18 cellular contexts compared by ENCODE assay signal in genomic region chr3:107035176-107035575, GRCh38.
DNase-seq lines count a peak whose midpoint lies in the region; ATAC-seq and TF ChIP-seq lines count a peak whose summit lies in the region.
"Had no signal": no experiment of that assay in that cellular context is flagged by ENCODE, and none has a peak within 500 bp of the region (broad histone marks: within the 10 kb centered on the region; RNA-seq: fewer than 3 reads in every experiment).

No MANE protein-coding gene starts in this region.

- no peak overlapping the region for H2AFZ ChIP-seq in mammary epithelial cell (ENCODE audit: low read depth, low read length)

- H3K4me2 ChIP-seq in mammary epithelial cell (ENCODE audit: insufficient read depth, low read depth, low read length) = no peak overlapping the region
- H3K4me2 ChIP-seq: A549; BLaER1 treated with 17β-estradiol and CSF1 and Interleukin-3, amounts not matched to agents 10 nM and 100 nM had no signal

- peaks cover 6% of the 10 kb centered on the region for H3K9me3 ChIP-seq in mammary epithelial cell (replicated peaks; ENCODE audit: insufficient read depth, low read length)

- no peaks in the 10 kb centered on the region for H3K36me3 ChIP-seq in mammary epithelial cell (ENCODE audit: insufficient read depth, low read length)
- H3K36me3 ChIP-seq: BLaER1 treated with 17β-estradiol and CSF1 and Interleukin-3, amounts not matched to agents 10 nM and 100 nM had no signal

- no peak overlapping the region for H3K4me3 Mint-ChIP-seq in MCF 10A (ENCODE audit: unreplicated experiment)
- H3K4me3 Mint-ChIP-seq: B cell; CD4-positive, alpha-beta T cell; CD8-positive, alpha-beta T cell had no signal

- H4K20me1 ChIP-seq in mammary epithelial cell (ENCODE audit: insufficient read depth, low read length) = no peaks in the 10 kb centered on the region
- H4K20me1 ChIP-seq: BLaER1 treated with 17β-estradiol and CSF1 and Interleukin-3, amounts not matched to agents 10 nM and 100 nM had no signal

- H3K27ac Mint-ChIP-seq in MCF 10A (ENCODE audit: low read depth, unreplicated experiment) = no peak overlapping the region
- H3K27ac Mint-ChIP-seq: B cell; CD4-positive, alpha-beta T cell; CD8-positive, alpha-beta T cell had no signal

- H3K27me3 Mint-ChIP-seq in MCF 10A (ENCODE audit: insufficient read depth, unreplicated experiment) = no peaks in the 10 kb centered on the region
- H3K27me3 Mint-ChIP-seq: CD4-positive, alpha-beta T cell had no signal

- no peaks in the 10 kb centered on the region for H3K36me3 Mint-ChIP-seq in MCF 10A (ENCODE audit: insufficient read depth, unreplicated experiment)
- H3K36me3 Mint-ChIP-seq: CD8-positive, alpha-beta T cell had no signal

- no peak overlapping the region for H3K27ac ChIP-seq in mammary epithelial cell (ENCODE audit: insufficient read depth, low read depth, low read length)
- H3K27ac ChIP-seq: 22Rv1; A549; BLaER1 treated with 17β-estradiol and CSF1 and Interleukin-3, amounts not matched to agents 10 nM and 100 nM; C4-2B had no signal

- peaks cover 32% of the 10 kb centered on the region for H3K9me3 Mint-ChIP-seq in MCF 10A (ENCODE audit: unreplicated experiment)

- POLR2A ChIA-PET in MCF 10A (lab: Yijun Ruan, JAX) = no interaction called here

- 42% methylated on average over 2 of the region's 2 CpGs for WGBS in mammary epithelial cell (ENCODE audit: low coverage, missing lambda C conversion rate)

- intact Hi-C loops in mammary epithelial cell (cut with micrococcal nuclease) = no loop called here
- intact Hi-C loops in MCF 10A (cut with micrococcal nuclease) = no loop called here

- no peak overlapping the region for H3K9ac ChIP-seq in mammary epithelial cell (ENCODE audit: insufficient read depth, low read length)
- H3K9ac ChIP-seq: BLaER1 treated with 17β-estradiol and CSF1 and Interleukin-3, amounts not matched to agents 10 nM and 100 nM had no signal

- H3K79me2 ChIP-seq in mammary epithelial cell (ENCODE audit: insufficient read depth, low read length) = no peaks in the 10 kb centered on the region

- peak; percentile 2 for DNase-seq in mammary epithelial cell
- DNase-seq in MCF 10A (ENCODE audit: unreplicated experiment) = no peak
- DNase-seq in SK-MEL-5 (ENCODE audit: low read depth, low spot score) = peak; percentile 68
- peak; percentile 52 for DNase-seq in foreskin melanocyte
- no peak for DNase-seq in GM13976 (ENCODE audit: low spot score)
- DNase-seq in KG1 (lab: John Stamatoyannopoulos, UW) = no peak
- DNase-seq: AML-193; CD4-positive, alpha-beta T cell; CD8-positive, alpha-beta T cell; COR-L47; DMS79 treated with DMSO at 0.1 percent for 48 hours; GF-D8 had no signal

- no TSS peak for BruUV-seq in mammary epithelial cell (replicated peaks; lab: Mats Ljungman, UMichigan)
- BruUV-seq in MCF 10A (replicated peaks; lab: Mats Ljungman, UMichigan) = no TSS peak

- CTCF ChIA-PET in mammary epithelial cell (lab: Charles Lee; ENCODE audit: low non-redundant PET) = no interaction called here
- CTCF ChIA-PET in MCF 10A (lab: Yijun Ruan, JAX) = interaction anchor here (0.8 kb wide), 1 partner anchor 625 kb away, joined by 3 read pairs; no protein-coding TSS in a partner anchor

- no peaks in the 10 kb centered on the region for H3K4me1 ChIP-seq in mammary epithelial cell (ENCODE audit: insufficient read depth, low read length)
- H3K4me1 ChIP-seq: A549; BLaER1 treated with 17β-estradiol and CSF1 and Interleukin-3, amounts not matched to agents 10 nM and 100 nM had no signal

- in situ Hi-C loops in mammary epithelial cell (cut with MboI; ENCODE audit: low sequenced_read_pairs in 2 of 2) = no loop called here
- in situ Hi-C loops in SK-MEL-5 (cut with HindIII; ENCODE audit: low pct_unique_long_range_greater_than_20kb, low sequenced_read_pairs) = no loop called here
- in situ Hi-C loops in GM13976 (cut with MboI; ENCODE audit: low sequenced_read_pairs, unreplicated experiment) = no loop called here

- ATAC-seq in HG03135 (IDR thresholded peaks at IDR 0.05; ENCODE audit: unreplicated experiment) = no peak
- ATAC-seq: A549; CD8-positive, alpha-beta T cell had no signal

- H3K4me3 ChIP-seq in mammary epithelial cell (replicated peaks in 1 of 3; ENCODE audit: insufficient read depth in 1 of 3, low read depth in 2 of 3, low read length in 3 of 3) = no peak overlapping the region
- H3K4me3 ChIP-seq: A549; BLaER1 treated with 17β-estradiol and CSF1 and Interleukin-3, amounts not matched to agents 10 nM and 100 nM had no signal

- no peaks in the 10 kb centered on the region for H3K4me1 Mint-ChIP-seq in MCF 10A (ENCODE audit: insufficient read depth, unreplicated experiment)
- H3K4me1 Mint-ChIP-seq: B cell had no signal

- TF ChIP-seq CTCF in mammary epithelial cell (conservative IDR thresholded peaks at IDR 0.05 in 1 of 2, IDR thresholded peaks at IDR 0.05 in 1 of 2; ENCODE audit: extremely low read depth in 1 of 2, insufficient read depth in 1 of 2, low read depth in 1 of 2, low read length in 2 of 2) (no peak), MCF 10A (IDR thresholded peaks at IDR 0.05; ENCODE audit: unreplicated experiment) (no peak), GM13976 (IDR thresholded peaks at IDR 0.05; ENCODE audit: borderline replicate concordance, control extremely low read depth, extremely low read depth, insufficient read depth, missing control alignments) (no peak)

- dilution Hi-C loops in mammary epithelial cell (cut with HindIII; ENCODE audit: low sequenced_read_pairs) = no loop called here

- no peaks in the 10 kb centered on the region for H3K27me3 ChIP-seq in mammary epithelial cell (ENCODE audit: insufficient read depth, low read length)
- H3K27me3 ChIP-seq: BLaER1 treated with 17β-estradiol and CSF1 and Interleukin-3, amounts not matched to agents 10 nM and 100 nM had no signal

Comparison
In these comparisons a context has a peak if more than half of its experiments do, and no peak if none do; other contexts are left out.
1. DNase-seq: peak in mammary epithelial cell (single experiment), SK-MEL-5 (single experiment) and foreskin melanocyte (single experiment); none in MCF 10A (single experiment), GM13976 (single experiment) and KG1 (single experiment).